ENCODE assay signal across 15 cellular contexts in the genomic region with DNA sequence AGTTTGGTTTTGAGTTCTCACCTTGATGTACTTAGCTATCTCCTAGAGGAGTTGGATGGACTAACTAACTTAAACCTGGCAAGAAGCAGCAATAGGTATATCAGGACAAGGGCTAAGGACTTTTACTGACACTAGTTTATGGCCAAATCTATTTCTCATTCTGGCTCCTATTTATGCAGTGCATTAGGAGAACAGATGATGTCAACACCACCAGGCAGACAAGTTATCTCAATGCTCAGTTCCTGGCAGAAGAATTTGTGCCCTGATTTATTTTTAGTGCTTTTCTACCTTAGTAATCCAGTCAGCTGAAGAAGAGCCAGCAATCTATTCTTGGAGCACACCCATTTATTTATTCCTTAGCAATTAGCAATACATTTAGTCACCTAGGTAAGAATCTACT. TPM values are rescaled to one million over a fixed set of nuclear protein-coding genes. Genes with fewer than 3 reads are reported as not detected.
A peak's percentile ranks its signal among the peaks of the same experiment; 100 is the strongest.
DNase-seq lines count a peak whose midpoint lies in the region; ATAC-seq and TF ChIP-seq lines count a peak whose summit lies in the region.
"Had no signal": no experiment of that assay in that cellular context is flagged by ENCODE, and none has a peak within 500 bp of the region (broad histone marks: within the 10 kb centered on the region; RNA-seq: fewer than 3 reads in every experiment).

No MANE protein-coding gene starts in this region.

- H2AK5ac ChIP-seq in IMR-90 (ENCODE audit: low read depth, low read length): no peak overlapping the region

- CTCF ChIA-PET in IMR-90 (lab: Yijun Ruan, JAX) (no interaction called here), PC-9 (lab: Charles Lee) (no interaction called here)

- H3K9me2 ChIP-seq in hepatocyte (replicated peaks; ENCODE audit: insufficient read depth): no peaks in the 10 kb centered on the region
- no peaks in the 10 kb centered on the region for H3K9me2 ChIP-seq in PC-9 (ENCODE audit: insufficient read depth)

- H3K4me1 ChIP-seq in IMR-90 (ENCODE audit: control insufficient read depth, insufficient read depth, low read length): no peaks in the 10 kb centered on the region
- H3K4me1 ChIP-seq in hepatocyte (ENCODE audit: insufficient read depth): peaks cover 15% of the 10 kb centered on the region
- peaks cover 51% of the 10 kb centered on the region for H3K4me1 ChIP-seq in skeletal muscle satellite cell (ENCODE audit: control insufficient read depth, insufficient read depth, low read length)
- H3K4me1 ChIP-seq in PC-9 (replicated peaks; ENCODE audit: insufficient read depth): peaks cover 30% of the 10 kb centered on the region
- H3K4me1 ChIP-seq: left lung had no signal

- H4K5ac ChIP-seq in IMR-90 (ENCODE audit: low read depth, low read length): no peak overlapping the region

- no peak overlapping the region for H3K18ac ChIP-seq in IMR-90 (ENCODE audit: low read depth, low read length)

- no peak for TF ChIP-seq POLR2A in IMR-90 (IDR thresholded peaks at IDR 0.05; ENCODE audit: low read depth, low read length)

- no peak overlapping the region for H2BK5ac ChIP-seq in IMR-90 (ENCODE audit: low read depth, low read length, poor library complexity, severe bottlenecking)

- POLR2A ChIA-PET in IMR-90 (lab: Charles Lee; ENCODE audit: unreplicated experiment): no interaction called here
- POLR2A ChIA-PET in PC-9 (lab: Charles Lee; ENCODE audit: unreplicated experiment): no interaction called here

- H2BK15ac ChIP-seq in IMR-90 (ENCODE audit: low read depth, low read length): no peak overlapping the region

- H3K9ac ChIP-seq in IMR-90 (ENCODE audit: low read depth, low read length) (no peak overlapping the region), skeletal muscle satellite cell (ENCODE audit: low read depth, low read length) (peak overlapping the region; percentile 62)

- H3K9me3 ChIP-seq in IMR-90 (ENCODE audit: control insufficient read depth, insufficient read depth, low read length): no peaks in the 10 kb centered on the region
- H3K9me3 ChIP-seq in hepatocyte (ENCODE audit: low read depth): no peaks in the 10 kb centered on the region
- no peaks in the 10 kb centered on the region for H3K9me3 ChIP-seq in skeletal muscle satellite cell (replicated peaks; ENCODE audit: low read length)
- no peaks in the 10 kb centered on the region for H3K9me3 ChIP-seq in T-helper 17 cell (ENCODE audit: control insufficient read depth, low read length, poor library complexity, severe bottlenecking)
- no peaks in the 10 kb centered on the region for H3K9me3 ChIP-seq in PC-9 (ENCODE audit: insufficient read depth, low read depth)
- H3K9me3 ChIP-seq: left lung, ovary, stomach had no signal

- no peak overlapping the region for H3K4me2 ChIP-seq in IMR-90 (ENCODE audit: low read depth, low read length)
- no peak overlapping the region for H3K4me2 ChIP-seq in hepatocyte
- H3K4me2 ChIP-seq in skeletal muscle satellite cell (ENCODE audit: low read length): peak overlapping the region; percentile 53
- no peak overlapping the region for H3K4me2 ChIP-seq in PC-9

- H3K23ac ChIP-seq in IMR-90 (ENCODE audit: low read depth, low read length): no peak overlapping the region

- BruUV-seq in IMR-90 (replicated peaks; lab: Mats Ljungman, UMichigan) (no TSS peak), PC-9 (replicated peaks; lab: Mats Ljungman, UMichigan) (no TSS peak)

- dilution Hi-C loops in IMR-90 (cut with HindIII; ENCODE audit: low sequenced_read_pairs, unreplicated experiment): no loop called here

- no peak overlapping the region for H2BK20ac ChIP-seq in IMR-90 (ENCODE audit: low read depth, low read length)

- TF ChIP-seq CTCF in IMR-90 (conservative IDR thresholded peaks at IDR 0.05; ENCODE audit: low read depth, low read length): no peak
- no peak for TF ChIP-seq CTCF in hepatocyte (IDR thresholded peaks at IDR 0.05; ENCODE audit: poor library complexity)
- no peak for TF ChIP-seq CTCF in PC-9 (conservative IDR thresholded peaks at IDR 0.05)

- no peaks in the 10 kb centered on the region for H3K79me2 ChIP-seq in hepatocyte
- no peaks in the 10 kb centered on the region for H3K79me2 ChIP-seq in PC-9 (ENCODE audit: low read depth)

- H3K14ac ChIP-seq in IMR-90 (replicated peaks; ENCODE audit: low read depth, low read length): no peak overlapping the region

- no peak overlapping the region for H3K27ac Mint-ChIP-seq in T-helper 17 cell
- H3K27ac Mint-ChIP-seq: activated T-helper 17 cell treated with anti-CD3 and anti-CD28 coated beads, Interleukin-2, amount 50 U/mL, for 72 hours; dendritic cell treated with granulocyte-macrophage colony-stimulating factor and Interleukin-4, amounts not matched to agents 40 ng/mL and 50 ng/mL, for 4 days had no signal

- no peak overlapping the region for H2AK9ac ChIP-seq in IMR-90 (replicated peaks; ENCODE audit: low read depth, low read length, poor library complexity)

- H3K36me3 Mint-ChIP-seq in T-helper 17 cell (ENCODE audit: low read depth): no peaks in the 10 kb centered on the region

- H4K20me1 ChIP-seq in IMR-90 (ENCODE audit: insufficient read depth, low read length) (no peaks in the 10 kb centered on the region), hepatocyte (ENCODE audit: insufficient read depth, poor library complexity, severe bottlenecking) (no peaks in the 10 kb centered on the region), PC-9 (ENCODE audit: insufficient read depth) (no peaks in the 10 kb centered on the region)

- H3K27ac ChIP-seq in IMR-90 (ENCODE audit: insufficient read depth, low read length) (no peak overlapping the region), hepatocyte (peak overlapping the region; percentile 28), PC-9 (no peak overlapping the region)
- H3K27ac ChIP-seq: left lung, ovary had no signal

- ATAC-seq in IMR-90 (ENCODE audit: low read depth): no peak
- no peak for ATAC-seq in T-helper 17 cell
- ATAC-seq in HG03135 (IDR thresholded peaks at IDR 0.05; ENCODE audit: unreplicated experiment): no peak
- ATAC-seq: activated CD4-positive, CD25-positive, alpha-beta regulatory T cell treated with anti-CD3 and anti-CD28 coated beads, Interleukin-2, amount 50 U/mL, for 24 hours; activated T-helper 17 cell treated with anti-CD3 and anti-CD28 coated beads, Interleukin-2, amount 50 U/mL, for 72 hours; left lung had no signal

- H3K79me1 ChIP-seq in IMR-90 (ENCODE audit: low read depth in 1 of 2, low read length in 2 of 2): no peaks in the 10 kb centered on the region

- no peak overlapping the region for H3K4me3 ChIP-seq in IMR-90 (ENCODE audit: insufficient read depth, low read depth, low read length)
- no peak overlapping the region for H3K4me3 ChIP-seq in hepatocyte
- no peak overlapping the region for H3K4me3 ChIP-seq in skeletal muscle satellite cell (ENCODE audit: low read length)
- H3K4me3 ChIP-seq in PC-9: no peak overlapping the region
- H3K4me3 ChIP-seq: left lung, ovary, stomach had no signal

- TF ChIP-seq RAD21 in IMR-90 (IDR thresholded peaks at IDR 0.05; ENCODE audit: low read length): no peak

- intact Hi-C loops in IMR-90 (cut with micrococcal nuclease): no loop called here
- intact Hi-C loops in PC-9 (cut with micrococcal nuclease; ENCODE audit: unreplicated experiment): no loop called here

- H3K4me3 Mint-ChIP-seq in T-helper 17 cell: no peak overlapping the region
- H3K4me3 Mint-ChIP-seq: activated T-helper 17 cell treated with anti-CD3 and anti-CD28 coated beads, Interleukin-2, amount 50 U/mL, for 72 hours; dendritic cell treated with granulocyte-macrophage colony-stimulating factor and Interleukin-4, amounts not matched to agents 40 ng/mL and 50 ng/mL, for 4 days had no signal

- H4K91ac ChIP-seq in IMR-90 (ENCODE audit: insufficient read depth, low read depth, low read length): no peak overlapping the region

- peaks cover 10% of the 10 kb centered on the region for H3K27me3 Mint-ChIP-seq in T-helper 17 cell
- H3K27me3 Mint-ChIP-seq: activated T-helper 17 cell treated with anti-CD3 and anti-CD28 coated beads, Interleukin-2, amount 50 U/mL, for 72 hours; dendritic cell treated with granulocyte-macrophage colony-stimulating factor and Interleukin-4, amounts not matched to agents 40 ng/mL and 50 ng/mL, for 4 days had no signal

- no peak overlapping the region for H3K56ac ChIP-seq in IMR-90 (ENCODE audit: extremely low read depth, insufficient read depth, low read length)

- peak; percentile 1 for DNase-seq in IMR-90
- peak; percentile 69 for DNase-seq in cerebellum (ENCODE audit: low spot score)
- peak; percentile 33 for DNase-seq in hepatocyte (ENCODE audit: low spot score)
- no peak for DNase-seq in T-helper 17 cell
- no peak for DNase-seq in PC-9
- DNase-seq in GM03348 (ENCODE audit: low spot score): no peak
- DNase-seq: left lung, NCI-H1930, ovary, stomach had no signal

- in situ Hi-C loops in IMR-90 (cut with MboI; ENCODE audit: low sequenced_read_pairs): no loop called here

- H2AFZ ChIP-seq in IMR-90 (replicated peaks; ENCODE audit: low read length, poor library complexity) (no peak overlapping the region), hepatocyte (no peak overlapping the region), PC-9 (no peak overlapping the region)

- no peak overlapping the region for H2BK120ac ChIP-seq in IMR-90 (ENCODE audit: low read depth, low read length)

- H4K8ac ChIP-seq in IMR-90 (ENCODE audit: low read depth in 2 of 2, low read length in 2 of 2): no peak overlapping the region

- H3K36me3 ChIP-seq in IMR-90 (ENCODE audit: control insufficient read depth, insufficient read depth, low read length) (no peaks in the 10 kb centered on the region), hepatocyte (replicated peaks; ENCODE audit: insufficient read depth, low read depth) (no peaks in the 10 kb centered on the region), skeletal muscle satellite cell (ENCODE audit: insufficient read depth, low read length) (no peaks in the 10 kb centered on the region), PC-9 (ENCODE audit: low read depth) (no peaks in the 10 kb centered on the region)
- H3K36me3 ChIP-seq: left lung, ovary, stomach had no signal

- H3K4me1 Mint-ChIP-seq in T-helper 17 cell: peaks cover 5% of the 10 kb centered on the region
- H3K4me1 Mint-ChIP-seq: activated T-helper 17 cell treated with anti-CD3 and anti-CD28 coated beads, Interleukin-2, amount 50 U/mL, for 72 hours had no signal

- no peaks in the 10 kb centered on the region; the same call in 1 of the 2 replicates for H3K27me3 ChIP-seq in IMR-90 (ENCODE audit: control insufficient read depth, insufficient read depth, low read length)
- no peaks in the 10 kb centered on the region for H3K27me3 ChIP-seq in hepatocyte
- no peaks in the 10 kb centered on the region for H3K27me3 ChIP-seq in skeletal muscle satellite cell (ENCODE audit: control insufficient read depth, insufficient read depth, low read length)
- no peaks in the 10 kb centered on the region for H3K27me3 ChIP-seq in PC-9 (ENCODE audit: insufficient read depth, low read depth)
- H3K27me3 ChIP-seq: left lung, ovary, stomach had no signal

- H3K9me1 ChIP-seq in IMR-90 (ENCODE audit: insufficient read depth, low read length): no peaks in the 10 kb centered on the region

- H3K4ac ChIP-seq in IMR-90 (ENCODE audit: low read depth, low read length): no peak overlapping the region

- H3F3A ChIP-seq in PC-9 (ENCODE audit: insufficient read depth, low read depth): peaks cover 19% of the 10 kb centered on the region

RNA-seq across cellular contexts. Expression of a gene that starts 30.7 kb away (rescaled TPM):
- not detected in 2 replicates for total RNA-seq in IMR-90 (2012; rRNA removed)
- polyA plus RNA-seq in IMR-90 (2012; rRNA removed): not detected in 2 replicates
- not detected in 2 replicates for polyA plus RNA-seq in IMR-90 (2012; cell fraction: cytosol; rRNA removed)
- polyA plus RNA-seq in IMR-90 (2012; cell fraction: nucleus; rRNA removed; ENCODE audit: low replicate concordance): not detected in 2 replicates
- 0.18 TPM for total RNA-seq in cerebellum
- total RNA-seq in hepatocyte: not detected in 2 replicates
- not detected in 2 replicates for polyA plus RNA-seq in hepatocyte
- 1.0 and 9.2 TPM in 2 replicates for total RNA-seq in skeletal muscle satellite cell (2012; rRNA removed)
- total RNA-seq in T-helper 17 cell: not detected
- total RNA-seq in PC-9 (2021): not detected in 2 replicates
- total RNA-seq: activated T-helper 17 cell treated with anti-CD3 and anti-CD28 coated beads, Interleukin-2, amount 50 U/mL, for 72 hours had no signal

RNA-seq across cellular contexts. Expression of a gene that starts 52.3 kb away (rescaled TPM):
- total RNA-seq in IMR-90 (2012; rRNA removed) (not detected in 2 replicates), cerebellum (not detected), hepatocyte (not detected in 2 replicates), T-helper 17 cell (not detected), PC-9 (2021) (0.46 and 0.50 TPM in 2 replicates)
- polyA plus RNA-seq in IMR-90 (2012; rRNA removed) (not detected in 2 replicates), hepatocyte (0.09 and 0.11 TPM in 2 replicates)
- polyA plus RNA-seq in IMR-90 (2012; cell fraction: cytosol; rRNA removed): not detected in 2 replicates
- not detected in 2 replicates for polyA plus RNA-seq in IMR-90 (2012; cell fraction: nucleus; rRNA removed; ENCODE audit: low replicate concordance)
- total RNA-seq in skeletal muscle satellite cell (2012; rRNA removed): 0.22 TPM in 1 of 2 replicates, not detected in the other
- total RNA-seq: left lung, stomach had no signal
- polyA plus RNA-seq: stomach had no signal

Comparison
In these comparisons a context has a peak if more than half of its experiments do, and no peak if none do; other contexts are left out.
1. DNase-seq: peak in IMR-90 (single experiment), cerebellum (single experiment) and hepatocyte (single experiment); none in T-helper 17 cell (0 of 3), PC-9 (0 of 2) and GM03348 (single experiment).